Comparison of ENCODE assay signal across 8 cellular contexts in genomic region chr5:70900533-70901271, GRCh38. TPM values are rescaled to one million over a fixed set of nuclear protein-coding genes. Genes with fewer than 3 reads are reported as not detected.
DNase-seq lines count a peak whose midpoint lies in the region; ATAC-seq, FAIRE-seq and TF ChIP-seq lines count a peak whose summit lies in the region.
"Not testable (repeated sequence)": the region's sequence is repeated elsewhere in the genome, so short reads cannot be mapped to it uniquely, and the experiment has no call there.

Gene SERF1A, plus strand, starts transcription at chr5:70900669. Its CDS starts 201 bp downstream, at chr5:70900870.

- H3K9me3 Mint-ChIP-seq in effector memory CD8-positive, alpha-beta T cell, result not testable (repeated sequence)

- H3K4me3 ChIP-seq in mucosa of descending colon, result not testable (repeated sequence)

- H3K27ac Mint-ChIP-seq in effector memory CD8-positive, alpha-beta T cell, result not testable (repeated sequence)

- FAIRE-seq in GM18507 (lab: Jason Lieb, UNC), result peak; percentile 75

- H3K27me3 Mint-ChIP-seq in effector memory CD8-positive, alpha-beta T cell, result not testable (repeated sequence)

- not testable (repeated sequence) for H3K36me3 Mint-ChIP-seq in effector memory CD8-positive, alpha-beta T cell (ENCODE audit: insufficient read depth)

- H3K4me1 Mint-ChIP-seq in effector memory CD8-positive, alpha-beta T cell (ENCODE audit: low read depth in 2 of 2), result not testable (repeated sequence)

- TF ChIP-seq CTCF in mucosa of descending colon (IDR thresholded peaks at IDR 0.05), result not testable (repeated sequence)

- H3K9me3 ChIP-seq in mucosa of descending colon, result not testable (repeated sequence)

- not testable (repeated sequence) for DNase-seq in GM18507 (ENCODE audit: extremely low spot score, insufficient read length, low read depth); effector memory CD8-positive, alpha-beta T cell; mucosa of descending colon

- H3K27ac ChIP-seq in temporal lobe (ENCODE audit: low read depth, low read length), result not testable (repeated sequence)

- H3K36me3 ChIP-seq in mucosa of descending colon (ENCODE audit: low read depth), result not testable (repeated sequence)

- H3K4me1 ChIP-seq in mucosa of descending colon (ENCODE audit: low read depth), result not testable (repeated sequence)

- not testable (repeated sequence) for H3K4me3 Mint-ChIP-seq in effector memory CD8-positive, alpha-beta T cell

- ATAC-seq in GM19467 (IDR thresholded peaks at IDR 0.05; ENCODE audit: unreplicated experiment) (peak; percentile 89), HG02642 (IDR thresholded peaks at IDR 0.05; ENCODE audit: poor library complexity, unreplicated experiment) (peak; percentile 95), HG03159 (IDR thresholded peaks at IDR 0.05; ENCODE audit: unreplicated experiment) (peak; percentile 83), SK-N-SH treated with all-trans-retinoic acid at 6 μM for 48 hours (peak; percentile 97), mucosa of descending colon (peak; percentile 97)
- peak; percentile 88 for ATAC-seq in effector memory CD8-positive, alpha-beta T cell (replicated peaks)

- intact Hi-C loops in mucosa of descending colon (cut with DNase I, micrococcal nuclease), result not testable (repeated sequence)

RNA-seq across cellular contexts. Expression of gene SERF1A, which starts in this region (rescaled TPM):
- total RNA-seq in mucosa of descending colon (1 to 10 TPM; 3.1 to 9.8 (median 6.4) TPM), temporal lobe (18.2 TPM)
